25 cellular contexts compared by ENCODE assay signal in genomic region chr4:24260922-24261581, GRCh38.
DNase-seq lines count a peak whose midpoint lies in the region; ATAC-seq and TF ChIP-seq lines count a peak whose summit lies in the region.
"Had no signal": no experiment of that assay in that cellular context is flagged by ENCODE, and none has a peak within 500 bp of the region (broad histone marks: within the 10 kb centered on the region; RNA-seq: fewer than 3 reads in every experiment).

No MANE protein-coding gene starts in this region.

- DNase-seq in Right ventricle myocardium superior: no peak
- no peak for DNase-seq in right atrium auricular region (ENCODE audit: low spot score)
- peak; percentile 6 for DNase-seq in fibroblast of the aortic adventitia (ENCODE audit: low read depth)
- DNase-seq in osteoblast (ENCODE audit: insufficient read length, low spot score, missing footprints): no peak
- no peak for DNase-seq in activated T-cell treated with anti-CD3 and anti-CD28 coated beads, Interleukin-2, amount 50 U/mL, for 48 hours
- no peak for DNase-seq in NCI-H1930 (lab: John Stamatoyannopoulos, UW)
- DNase-seq: activated CD4-positive, CD25-positive, alpha-beta regulatory T cell treated with anti-CD3 and anti-CD28 coated beads, Interleukin-2, amount 50 U/mL, for 72 hours; activated CD8-positive, alpha-beta memory T cell treated with anti-CD3 and anti-CD28 coated beads for 24 hours; activated naive CD4-positive, alpha-beta T cell treated with anti-CD3 and anti-CD28 coated beads, Interleukin-2, amount 50 U/mL, for 16 hours; activated T-cell treated with anti-CD3 and anti-CD28 coated beads, Interleukin-2, amount 50 U/mL, for 72 hours; endodermal cell; kidney; NCI-H2107; NCI-H526; PC-3; sigmoid colon; stimulated activated CD4-positive, alpha-beta T cell treated with anti-CD3 and anti-CD28 coated beads, Interleukin-1b, Interleukin-23, amount 100 ng/mL, for 48 hours; stimulated activated naive CD4-positive, alpha-beta T cell; T1000 had no signal

- intact Hi-C loops in Right ventricle myocardium superior (cut with DNase I): no loop called here

- H3K4me3 ChIP-seq in right atrium auricular region (no peak overlapping the region), fibroblast of the aortic adventitia (ENCODE audit: low read depth, low read length) (no peak overlapping the region), osteoblast (ENCODE audit: insufficient read depth, low read length) (no peak overlapping the region)
- H3K4me3 ChIP-seq: A549; BLaER1 treated with 17β-estradiol and CSF1 and Interleukin-3, amounts not matched to agents 10 nM and 100 nM; sigmoid colon; tibial nerve had no signal

- H3K27ac ChIP-seq in right atrium auricular region (no peak overlapping the region), osteoblast (ENCODE audit: low read depth, low read length) (no peak overlapping the region)
- H3K27ac ChIP-seq: A549; BLaER1 treated with 17β-estradiol and CSF1 and Interleukin-3, amounts not matched to agents 10 nM and 100 nM; neutrophil; sigmoid colon had no signal

- H3K4me1 ChIP-seq in right atrium auricular region: no peaks in the 10 kb centered on the region
- H3K4me1 ChIP-seq in osteoblast (ENCODE audit: insufficient read depth, low read length): peaks cover 8% of the 10 kb centered on the region
- H3K4me1 ChIP-seq: A549; BLaER1 treated with 17β-estradiol and CSF1 and Interleukin-3, amounts not matched to agents 10 nM and 100 nM; sigmoid colon had no signal

- H2AFZ ChIP-seq in osteoblast (ENCODE audit: low read length): peak overlapping the region; percentile 41

- peak overlapping the region; percentile 7 for H3K4me2 ChIP-seq in osteoblast (ENCODE audit: insufficient read depth, low read length)
- H3K4me2 ChIP-seq: A549; BLaER1 treated with 17β-estradiol and CSF1 and Interleukin-3, amounts not matched to agents 10 nM and 100 nM had no signal

- ATAC-seq in Right ventricle myocardium superior (ENCODE audit: poor library complexity) (peak; percentile 52), SK-N-SH treated with all-trans-retinoic acid at 6 μM for 48 hours (no peak), GM21723 (IDR thresholded peaks at IDR 0.05; ENCODE audit: unreplicated experiment) (no peak)
- ATAC-seq: A549; activated T-cell treated with anti-CD3 and anti-CD28 coated beads, Interleukin-2, amount 50 U/mL, for 72 hours; PC-3 had no signal

- H3K79me2 ChIP-seq in osteoblast (ENCODE audit: insufficient read depth, low read length): no peaks in the 10 kb centered on the region

- H4K20me1 ChIP-seq in osteoblast (ENCODE audit: insufficient read depth, low read length): no peaks in the 10 kb centered on the region
- H4K20me1 ChIP-seq: BLaER1 treated with 17β-estradiol and CSF1 and Interleukin-3, amounts not matched to agents 10 nM and 100 nM had no signal

- H3K36me3 ChIP-seq in right atrium auricular region (no peaks in the 10 kb centered on the region), osteoblast (ENCODE audit: insufficient read depth, low read length) (no peaks in the 10 kb centered on the region)
- H3K36me3 ChIP-seq: BLaER1 treated with 17β-estradiol and CSF1 and Interleukin-3, amounts not matched to agents 10 nM and 100 nM; neutrophil; sigmoid colon; tibial nerve had no signal

- H3K9me3 ChIP-seq in right atrium auricular region (no peaks in the 10 kb centered on the region), osteoblast (ENCODE audit: low read depth, low read length) (no peaks in the 10 kb centered on the region)
- H3K9me3 ChIP-seq: A549; BLaER1 treated with 17β-estradiol and CSF1 and Interleukin-3, amounts not matched to agents 10 nM and 100 nM; neutrophil; sigmoid colon; tibial nerve had no signal

- no peaks in the 10 kb centered on the region for H3K27me3 ChIP-seq in right atrium auricular region
- peaks cover 3% of the 10 kb centered on the region for H3K27me3 ChIP-seq in osteoblast (ENCODE audit: insufficient read depth, low read length)
- H3K27me3 ChIP-seq: BLaER1 treated with 17β-estradiol and CSF1 and Interleukin-3, amounts not matched to agents 10 nM and 100 nM; neutrophil; sigmoid colon; tibial nerve had no signal

- TF ChIP-seq CTCF in right atrium auricular region (IDR thresholded peaks at IDR 0.05): no peak
- no peak for TF ChIP-seq CTCF in fibroblast of the aortic adventitia (IDR thresholded peaks at IDR 0.05; ENCODE audit: insufficient read depth, low read length)
- TF ChIP-seq CTCF in osteoblast (IDR thresholded peaks at IDR 0.05; ENCODE audit: extremely low read depth, low read depth, low read length): no peak

TF ChIP-seq in SK-N-SH treated with all-trans-retinoic acid at 6 μM for 48 hours, 23 proteins besides CTCF, POLR2A, EP300 and RAD21 (continues in another document):
- TF ChIP-seq PPARA (CRISPR knock-in tag; IDR thresholded peaks at IDR 0.05; ENCODE audit: borderline replicate concordance) (no peak), TOX (CRISPR knock-in tag; IDR thresholded peaks at IDR 0.05; ENCODE audit: borderline replicate concordance) (no peak), SNAI2 (CRISPR knock-in tag; IDR thresholded peaks at IDR 0.05) (no peak), ZC3H10 (CRISPR knock-in tag; IDR thresholded peaks at IDR 0.05) (no peak), ZFP30 (CRISPR knock-in tag; IDR thresholded peaks at IDR 0.05) (no peak), ZNF70 (CRISPR knock-in tag; IDR thresholded peaks at IDR 0.05) (no peak), TSHZ2 (CRISPR knock-in tag; IDR thresholded peaks at IDR 0.05) (no peak), PATZ1 (CRISPR knock-in tag; IDR thresholded peaks at IDR 0.05; ENCODE audit: borderline replicate concordance) (no peak), ZFP3 (CRISPR knock-in tag; IDR thresholded peaks at IDR 0.05) (no peak), TCF4 (CRISPR knock-in tag; IDR thresholded peaks at IDR 0.05; ENCODE audit: borderline replicate concordance) (no peak), ISL1 (CRISPR knock-in tag; IDR thresholded peaks at IDR 0.05) (no peak), POU6F1 (CRISPR knock-in tag; IDR thresholded peaks at IDR 0.05; ENCODE audit: borderline replicate concordance, low read depth) (no peak)
